Comparison of ENCODE assay signal across 40 cellular contexts in the genomic region with DNA sequence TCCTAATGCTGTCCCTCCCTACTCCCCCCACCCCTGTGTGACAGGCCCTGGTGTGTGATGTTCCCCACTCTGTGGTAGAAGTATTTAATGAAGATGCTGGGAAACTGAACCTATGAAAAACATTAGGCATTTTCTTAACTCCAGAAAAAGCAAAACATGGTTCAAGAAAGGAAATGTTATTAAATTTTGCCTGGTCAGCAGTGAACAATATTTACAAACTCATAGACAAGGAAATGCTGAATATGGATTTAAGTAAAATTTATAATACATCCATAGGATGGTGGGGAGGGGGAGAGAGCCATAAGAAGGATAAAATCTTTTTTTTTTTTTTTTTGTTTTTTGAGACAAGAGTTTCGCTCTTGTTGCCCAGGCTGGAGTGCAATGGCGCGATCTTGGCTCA. TPM values are rescaled to one million over a fixed set of nuclear protein-coding genes. Genes with fewer than 3 reads are reported as not detected.
"Had no signal": no experiment of that assay in that cellular context is flagged by ENCODE, and none has a peak within 500 bp of the region (broad histone marks: within the 10 kb centered on the region; RNA-seq: fewer than 3 reads in every experiment).

No MANE protein-coding gene starts in this region.

- H3K27ac Mint-ChIP-seq: activated B cell treated with CpG ODN at 0.5 μM for 24 hours; activated CD4-positive, alpha-beta memory T cell treated with anti-CD3 and anti-CD28 coated beads for 36 hours; activated CD4-positive, alpha-beta T cell treated with anti-CD3 and anti-CD28 coated beads, Interleukin-2, amount 10 ng/mL, durations not matched to agents 24 days and 14 days; activated CD8-positive, alpha-beta T cell treated with anti-CD3 and anti-CD28 coated beads for 36 hours; activated naive CD4-positive, alpha-beta T cell treated with anti-CD3 and anti-CD28 coated beads for 36 hours; activated naive CD4-positive, alpha-beta T cell treated with anti-CD3 and anti-CD28 coated beads, Interleukin-2, amount 50 U/mL, for 72 hours; activated naive CD8-positive, alpha-beta T cell treated with anti-CD3 and anti-CD28 coated beads for 36 hours; activated T-cell treated with anti-CD3 and anti-CD28 coated beads, Interleukin-2, amount 50 U/mL, for 72 hours; activated T-helper 1 cell treated with anti-CD3 and anti-CD28 coated beads, Interleukin-12 subunit alpha, Interleukin-12 subunit beta, Interleukin-2, Interleukin-4 antibody, amounts not matched to agents 30 ng/mL and 10 ng/mL and 1 ng/mL, durations not matched to agents 14 hours and 24 hours and 36 hours; activated T-helper 17 cell treated with anti-CD3 and anti-CD28 coated beads, Interleukin-2, amount 50 U/mL, for 72 hours; T-helper 1 cell treated with Interleukin-12 subunit alpha and Interleukin-12 subunit beta and Interleukin-4 antibody, amounts not matched to agents 30 μg/mL and 1 μg/mL, for 36 hours; T-helper 2 cell treated with Interferon-gamma antibody and Interleukin-4, amounts not matched to agents 5 μg/mL and 100 μg/mL, for 36 hours had no signal

- H3K4me3 ChIP-seq: adrenal gland, body of pancreas, breast epithelium had no signal

- H3K9me3 ChIP-seq: adrenal gland, body of pancreas, breast epithelium had no signal

- FAIRE-seq: astrocyte, TTC549 had no signal

- H3K4me1 Mint-ChIP-seq: activated B cell treated with CpG ODN at 0.5 μM for 24 hours; activated T-helper 17 cell treated with anti-CD3 and anti-CD28 coated beads, Interleukin-2, amount 50 U/mL, for 72 hours had no signal

- ATAC-seq: activated CD8-positive, alpha-beta T cell treated with anti-CD3 and anti-CD28 coated beads for 36 hours; activated naive CD4-positive, alpha-beta T cell treated with anti-CD3 and anti-CD28 coated beads, Interleukin-2, amount 50 U/mL, for 72 hours; activated T-cell treated with anti-CD3 and anti-CD28 coated beads, Interleukin-2, amount 50 U/mL, for 4 hours; activated T-cell treated with anti-CD3 and anti-CD28 coated beads, Interleukin-2, amount 50 U/mL, for 72 hours; activated T-helper 17 cell treated with anti-CD3 and anti-CD28 coated beads, Interleukin-2, amount 50 U/mL, for 72 hours; body of pancreas had no signal

- DNase-seq: activated B cell treated with CpG ODN at 0.5 μM for 24 hours; activated CD4-positive, alpha-beta memory T cell treated with anti-CD3 and anti-CD28 coated beads for 36 hours; activated CD4-positive, alpha-beta T cell treated with anti-CD3 and anti-CD28 coated beads for 4 hours; activated CD4-positive, alpha-beta T cell treated with anti-CD3 and anti-CD28 coated beads, Interleukin-2, amount 10 ng/mL, durations not matched to agents 24 days and 14 days; activated CD4-positive, alpha-beta T cell treated with anti-CD3 and anti-CD28 coated beads, Interleukin-2, amount 50 U/mL, for 1 hour; activated CD4-positive, alpha-beta T cell treated with anti-CD3 and anti-CD28 coated beads, Interleukin-2, amount 50 U/mL, for 4 hours; activated CD4-positive, CD25-positive, alpha-beta regulatory T cell treated with anti-CD3 and anti-CD28 coated beads, Interleukin-2, amount 50 U/mL, for 72 hours; activated CD8-positive, alpha-beta memory T cell treated with anti-CD3 and anti-CD28 coated beads, Interleukin-2, amount 50 U/mL, for 4 hours; activated CD8-positive, alpha-beta T cell treated with anti-CD3 and anti-CD28 coated beads for 36 hours; activated effector memory CD4-positive, alpha-beta T cell treated with anti-CD3 and anti-CD28 coated beads, Interleukin-2, amount 50 U/mL, for 16 hours; activated gamma-delta T cell treated with Interleukin-2 at 50 U/mL for 16 hours; activated naive CD4-positive, alpha-beta T cell; activated naive CD4-positive, alpha-beta T cell treated with anti-CD3 and anti-CD28 coated beads for 36 hours; activated naive CD4-positive, alpha-beta T cell treated with anti-CD3 and anti-CD28 coated beads, Interleukin-2, amount 50 U/mL, for 16 hours; activated naive CD8-positive, alpha-beta T cell treated with anti-CD3 and anti-CD28 coated beads for 36 hours; activated T-cell treated with anti-CD3 and anti-CD28 coated beads for 4 hours; activated T-cell treated with anti-CD3 and anti-CD28 coated beads, Interleukin-2, amount 50 U/mL, for 1 hour; activated T-cell treated with anti-CD3 and anti-CD28 coated beads, Interleukin-2, amount 50 U/mL, for 4 hours; activated T-cell treated with anti-CD3 and anti-CD28 coated beads, Interleukin-2, amount 50 U/mL, for 72 hours; adrenal gland; amniotic stem cell; aorta; body of pancreas; brain microvascular endothelial cell; central memory CD4-positive, alpha-beta T cell; T-helper 1 cell; T-helper 2 cell; T-helper 9 cell had no signal

- H3K27me3 Mint-ChIP-seq: activated B cell treated with CpG ODN at 0.5 μM for 24 hours; activated CD4-positive, alpha-beta memory T cell treated with anti-CD3 and anti-CD28 coated beads for 36 hours; activated CD8-positive, alpha-beta T cell treated with anti-CD3 and anti-CD28 coated beads for 36 hours; activated naive CD8-positive, alpha-beta T cell treated with anti-CD3 and anti-CD28 coated beads for 36 hours; activated T-helper 17 cell treated with anti-CD3 and anti-CD28 coated beads, Interleukin-2, amount 50 U/mL, for 72 hours had no signal

- H3K36me3 ChIP-seq: adrenal gland, brain microvascular endothelial cell, breast epithelium had no signal

- H3K9me3 Mint-ChIP-seq: activated B cell treated with CpG ODN at 0.5 μM for 24 hours; activated CD4-positive, alpha-beta memory T cell treated with anti-CD3 and anti-CD28 coated beads for 36 hours; activated CD4-positive, alpha-beta T cell treated with anti-CD3 and anti-CD28 coated beads, Interleukin-2, amount 10 ng/mL, durations not matched to agents 24 days and 14 days; activated CD8-positive, alpha-beta T cell treated with anti-CD3 and anti-CD28 coated beads for 36 hours; activated naive CD4-positive, alpha-beta T cell treated with anti-CD3 and anti-CD28 coated beads for 36 hours; activated naive CD4-positive, alpha-beta T cell treated with anti-CD3 and anti-CD28 coated beads, Interleukin-2, amount 50 U/mL, for 72 hours; activated naive CD8-positive, alpha-beta T cell treated with anti-CD3 and anti-CD28 coated beads for 36 hours; activated T-cell treated with anti-CD3 and anti-CD28 coated beads, Interleukin-2, amount 50 U/mL, for 4 hours; activated T-cell treated with anti-CD3 and anti-CD28 coated beads, Interleukin-2, amount 50 U/mL, for 72 hours; activated T-helper 1 cell treated with anti-CD3 and anti-CD28 coated beads, Interleukin-12 subunit alpha, Interleukin-12 subunit beta, Interleukin-2, Interleukin-4 antibody, amounts not matched to agents 30 ng/mL and 10 ng/mL and 1 ng/mL, durations not matched to agents 14 hours and 24 hours and 36 hours; activated T-helper 17 cell treated with anti-CD3 and anti-CD28 coated beads, Interleukin-2, amount 50 U/mL, for 72 hours; T-helper 1 cell treated with Interleukin-12 subunit alpha and Interleukin-12 subunit beta and Interleukin-4 antibody, amounts not matched to agents 30 μg/mL and 1 μg/mL, for 36 hours; T-helper 2 cell treated with Interferon-gamma antibody and Interleukin-4, amounts not matched to agents 5 μg/mL and 100 μg/mL, for 36 hours had no signal

- H3K27ac ChIP-seq: adrenal gland, body of pancreas, brain microvascular endothelial cell, breast epithelium, VCaP had no signal

- H3K4me1 ChIP-seq: body of pancreas, breast epithelium had no signal

- H3K36me3 Mint-ChIP-seq: activated CD4-positive, alpha-beta memory T cell treated with anti-CD3 and anti-CD28 coated beads for 36 hours; activated naive CD4-positive, alpha-beta T cell treated with anti-CD3 and anti-CD28 coated beads, Interleukin-2, amount 50 U/mL, for 72 hours; activated naive CD8-positive, alpha-beta T cell treated with anti-CD3 and anti-CD28 coated beads for 36 hours had no signal

- H3K4me3 Mint-ChIP-seq: activated B cell treated with CpG ODN at 0.5 μM for 24 hours; activated CD4-positive, alpha-beta memory T cell treated with anti-CD3 and anti-CD28 coated beads for 36 hours; activated CD4-positive, alpha-beta T cell treated with anti-CD3 and anti-CD28 coated beads, Interleukin-2, amount 10 ng/mL, durations not matched to agents 24 days and 14 days; activated CD8-positive, alpha-beta T cell treated with anti-CD3 and anti-CD28 coated beads for 36 hours; activated naive CD4-positive, alpha-beta T cell treated with anti-CD3 and anti-CD28 coated beads for 36 hours; activated naive CD8-positive, alpha-beta T cell treated with anti-CD3 and anti-CD28 coated beads for 36 hours; activated T-cell treated with anti-CD3 and anti-CD28 coated beads, Interleukin-2, amount 50 U/mL, for 4 hours; activated T-cell treated with anti-CD3 and anti-CD28 coated beads, Interleukin-2, amount 50 U/mL, for 72 hours; activated T-helper 1 cell treated with anti-CD3 and anti-CD28 coated beads, Interleukin-12 subunit alpha, Interleukin-12 subunit beta, Interleukin-2, Interleukin-4 antibody, amounts not matched to agents 30 ng/mL and 10 ng/mL and 1 ng/mL, durations not matched to agents 14 hours and 24 hours and 36 hours; activated T-helper 17 cell treated with anti-CD3 and anti-CD28 coated beads, Interleukin-2, amount 50 U/mL, for 72 hours; T-helper 1 cell treated with Interleukin-12 subunit alpha and Interleukin-12 subunit beta and Interleukin-4 antibody, amounts not matched to agents 30 μg/mL and 1 μg/mL, for 36 hours; T-helper 2 cell treated with Interferon-gamma antibody and Interleukin-4, amounts not matched to agents 5 μg/mL and 100 μg/mL, for 36 hours had no signal

- H3K27me3 ChIP-seq: adrenal gland, body of pancreas, brain microvascular endothelial cell, breast epithelium had no signal

RNA-seq across cellular contexts. Expression of a gene that starts 10.8 kb away (rescaled TPM):
- total RNA-seq: activated B cell treated with CpG ODN at 0.5 μM for 24 hours; activated CD4-positive, alpha-beta memory T cell treated with anti-CD3 and anti-CD28 coated beads for 36 hours; activated CD4-positive, alpha-beta T cell treated with anti-CD3 and anti-CD28 coated beads, Interleukin-2, amount 10 ng/mL, durations not matched to agents 24 days and 14 days; activated CD8-positive, alpha-beta memory T cell treated with anti-CD3 and anti-CD28 coated beads for 36 hours; activated CD8-positive, alpha-beta T cell treated with anti-CD3 and anti-CD28 coated beads for 36 hours; activated naive CD4-positive, alpha-beta T cell treated with anti-CD3 and anti-CD28 coated beads for 36 hours; activated naive CD4-positive, alpha-beta T cell treated with anti-CD3 and anti-CD28 coated beads, Interleukin-2, amount 50 U/mL, for 72 hours; activated naive CD8-positive, alpha-beta T cell treated with anti-CD3 and anti-CD28 coated beads for 36 hours; activated T-cell treated with anti-CD3 and anti-CD28 coated beads, Interleukin-2, amount 50 U/mL, for 4 hours; activated T-cell treated with anti-CD3 and anti-CD28 coated beads, Interleukin-2, amount 50 U/mL, for 72 hours; activated T-helper 1 cell treated with anti-CD3 and anti-CD28 coated beads, Interleukin-12 subunit alpha, Interleukin-12 subunit beta, Interleukin-2, Interleukin-4 antibody, amounts not matched to agents 30 ng/mL and 10 ng/mL and 1 ng/mL, durations not matched to agents 14 hours and 24 hours and 36 hours; activated T-helper 17 cell treated with anti-CD3 and anti-CD28 coated beads, Interleukin-2, amount 50 U/mL, for 72 hours; adrenal gland; aorta; astrocyte; body of pancreas; breast epithelium; cardiac septum; cerebellum had no signal
- polyA plus RNA-seq: adrenal gland, aorta had no signal
